ENCODE assay signal across 8 cellular contexts in genomic region chr1:145859491-145860159, GRCh38. TPM values are rescaled to one million over a fixed set of nuclear protein-coding genes. Genes with fewer than 3 reads are reported as not detected.
DNase-seq lines count a peak whose midpoint lies in the region; ATAC-seq and TF ChIP-seq lines count a peak whose summit lies in the region.

No MANE protein-coding gene starts in this region.

- no peaks in the 10 kb centered on the region for H4K20me1 ChIP-seq in OCI-LY7 (ENCODE audit: insufficient read depth, low read length)

- H3K9ac ChIP-seq in HUES64 (ENCODE audit: low read depth, low read length), result peak overlapping the region; percentile 88
- H3K9ac ChIP-seq in mucosa of rectum (ENCODE audit: low read depth in 1 of 2, low read length in 2 of 2), result peak overlapping the region; percentile 79 to 81

- peak overlapping the region; percentile 81 for H3K4me3 ChIP-seq in HUES64 (ENCODE audit: low read length)
- peak overlapping the region; percentile 84 for H3K4me3 ChIP-seq in OCI-LY7 (ENCODE audit: low read depth, low read length, poor library complexity, severe bottlenecking)
- peak overlapping the region; percentile 68 to 97 for H3K4me3 ChIP-seq in mucosa of rectum (ENCODE audit: low read length in 2 of 2)

- DNase-seq in D341Med (ENCODE audit: low spot score) (peak; percentile 87), OCI-LY7 (ENCODE audit: low spot score) (peak; percentile 81), activated T-cell treated with anti-CD3 and anti-CD28 coated beads for 48 hours (ENCODE audit: low read depth) (peak; percentile 75), erythroblast (lab: John Stamatoyannopoulos, UW) (peak; percentile 88)
- DNase-seq in stimulated activated CD8-positive, alpha-beta memory T cell treated with anti-CD3 and anti-CD28 coated beads, Interleukin-7, amount 100 ng/mL, for 1 hour (ENCODE audit: low read depth in 2 of 2), result peak; percentile 57 to 62

- no peaks in the 10 kb centered on the region for H3K27me3 ChIP-seq in HUES64 (ENCODE audit: insufficient read depth, low read length)
- no peaks in the 10 kb centered on the region for H3K27me3 ChIP-seq in mucosa of rectum (ENCODE audit: control insufficient read depth in 2 of 2, insufficient read depth in 2 of 2, low read length in 2 of 2)

- H2AFZ ChIP-seq in OCI-LY7 (ENCODE audit: low read length), result peak overlapping the region; percentile 98

- CTCF ChIA-PET in OCI-LY7 (lab: Charles Lee; ENCODE audit: unreplicated experiment), result interaction anchor here (0.6 to 3.4 kb wide), 4 partner anchors 10 to 98 kb away, joined by 3 to 44 read pairs (median 4); partner anchors contain the start of genes LIX1L and NUDT17

- intact Hi-C loops in OCI-LY7 (cut with micrococcal nuclease; ENCODE audit: unreplicated experiment), result loop anchor here (1.0 to 2.0 kb wide), 6 partner anchors 14 to 153 kb away; partner anchors contain the start of genes ITGA10, LIX1L, NUDT17 and POLR3C

- H3K27ac ChIP-seq in HUES64 (ENCODE audit: low read depth, low read length) (peak overlapping the region; percentile 56; the same call in 1 of the 2 replicates), OCI-LY7 (ENCODE audit: low read depth, low read length, poor library complexity, severe bottlenecking) (peak overlapping the region; percentile 68), mucosa of rectum (ENCODE audit: low read depth in 2 of 2, low read length in 2 of 2) (peak overlapping the region; percentile 86 to 91)

- H3K79me2 ChIP-seq in OCI-LY7 (ENCODE audit: insufficient read depth, low read depth, low read length), result no peaks in the 10 kb centered on the region

- H3K4me1 ChIP-seq in HUES64 (ENCODE audit: insufficient read depth, low read length), result peaks cover 4% of the 10 kb centered on the region; the same call in 1 of the 2 replicates
- H3K4me1 ChIP-seq in OCI-LY7 (ENCODE audit: insufficient read depth, low read length, poor library complexity, severe bottlenecking), result peaks cover 13% of the 10 kb centered on the region
- H3K4me1 ChIP-seq in mucosa of rectum (ENCODE audit: control insufficient read depth in 2 of 2, insufficient read depth in 2 of 2, low read length in 2 of 2), result peaks cover 4 to 8% of the 10 kb centered on the region in 2 donors

- peak; percentile 81 for TF ChIP-seq POLR2A in erythroblast (IDR thresholded peaks at IDR 0.05; ENCODE audit: low read length)

- POLR2A ChIA-PET in OCI-LY7 (lab: Charles Lee), result interaction anchor here (0.6 to 4.6 kb wide), 22 partner anchors 10 to 179 kb away, joined by 3 to 65 read pairs (median 4); partner anchors contain the start of genes ANKRD34A, ANKRD35, LIX1L and NUDT17

- no peaks in the 10 kb centered on the region; the same call in 1 of the 2 replicates for H3K9me3 ChIP-seq in HUES64 (ENCODE audit: insufficient read depth, low read depth, low read length)
- H3K9me3 ChIP-seq in OCI-LY7 (ENCODE audit: low read length), result no peaks in the 10 kb centered on the region
- no peaks in the 10 kb centered on the region for H3K9me3 ChIP-seq in mucosa of rectum (ENCODE audit: control insufficient read depth in 2 of 2, low read length in 2 of 2)

- peak overlapping the region; percentile 74 for H3K4me2 ChIP-seq in OCI-LY7 (ENCODE audit: low read length)

- WGBS in HUES64, result under 1% methylated on average over 43 of the region's 44 CpGs

- no peaks in the 10 kb centered on the region for H3K9me2 ChIP-seq in OCI-LY7 (ENCODE audit: insufficient read depth, low read length)

- TF ChIP-seq CTCF in OCI-LY7 (conservative IDR thresholded peaks at IDR 0.05; ENCODE audit: low read length), result no peak

- ATAC-seq in GM21423 (IDR thresholded peaks at IDR 0.05; ENCODE audit: unreplicated experiment), result peak; percentile 78

- H3K36me3 ChIP-seq in HUES64 (ENCODE audit: insufficient read depth, low read length) (peaks cover 26% of the 10 kb centered on the region), OCI-LY7 (ENCODE audit: insufficient read depth, low read length) (peaks cover 23% of the 10 kb centered on the region; the same call in 1 of the 2 replicates), mucosa of rectum (ENCODE audit: control insufficient read depth in 2 of 2, insufficient read depth in 2 of 2, low read length in 2 of 2) (peaks cover 15 to 16% of the 10 kb centered on the region in 2 donors)

- no TSS peak for BruUV-seq in OCI-LY7 (replicated peaks; lab: Mats Ljungman, UMichigan)

RNA-seq across cellular contexts. Expression of gene PIAS3, which starts 0.7 kb away (rescaled TPM):
- polyA plus RNA-seq in HUES64 (2013, experiment 1 of 2), result 27.8 TPM
- 35.1 TPM for polyA plus RNA-seq in HUES64 (2013, experiment 2 of 2)
- 7.8 and 9.4 TPM in 2 replicates for total RNA-seq in OCI-LY7 (2014; rRNA removed; shearing (Covaris generic))
- total RNA-seq in OCI-LY7 (2022), result 28.1 and 32.8 TPM in 2 replicates

RNA-seq across cellular contexts. Expression of gene NUDT17, which starts 14.2 kb away (rescaled TPM):
- polyA plus RNA-seq in HUES64 (2013, experiment 1 of 2), result 1.8 TPM
- polyA plus RNA-seq in HUES64 (2013, experiment 2 of 2), result 2.0 TPM
- total RNA-seq in OCI-LY7 (2014; rRNA removed; shearing (Covaris generic)), result 10.8 and 16.9 TPM in 2 replicates
- 39.3 and 39.4 TPM in 2 replicates for total RNA-seq in OCI-LY7 (2022)

RNA-seq across cellular contexts. Expression of gene ANKRD35, which starts 26.0 kb away (rescaled TPM):
- polyA plus RNA-seq in HUES64 (2013, experiment 1 of 2), result 1.2 TPM
- polyA plus RNA-seq in HUES64 (2013, experiment 2 of 2), result 1.5 TPM
- total RNA-seq in OCI-LY7 (2014; rRNA removed; shearing (Covaris generic)), result not detected in 2 replicates
- not detected in 2 replicates for total RNA-seq in OCI-LY7 (2022)

RNA-seq across cellular contexts. Expression of gene POLR3C, which starts 35.6 kb away (rescaled TPM):
- polyA plus RNA-seq in HUES64 (2013, experiment 1 of 2), result 29.5 TPM
- 30.6 TPM for polyA plus RNA-seq in HUES64 (2013, experiment 2 of 2)
- 48.9 and 57.1 TPM in 2 replicates for total RNA-seq in OCI-LY7 (2014; rRNA removed; shearing (Covaris generic))
- 78.8 and 80.0 TPM in 2 replicates for total RNA-seq in OCI-LY7 (2022)

RNA-seq across cellular contexts. Expression of gene RNF115, which starts 35.7 kb away (rescaled TPM):
- 8.4 TPM for polyA plus RNA-seq in HUES64 (2013, experiment 1 of 2)
- polyA plus RNA-seq in HUES64 (2013, experiment 2 of 2), result 7.4 TPM
- total RNA-seq in OCI-LY7 (2014; rRNA removed; shearing (Covaris generic)), result 14.7 and 14.8 TPM in 2 replicates
- 23.9 and 24.0 TPM in 2 replicates for total RNA-seq in OCI-LY7 (2022)

Comparison
In these comparisons a context has a peak if more than half of its experiments do, and no peak if none do; other contexts are left out.
1. Peak in every context shown above with its lines: DNase-seq, ATAC-seq, H3K4me3 ChIP-seq and H3K27ac ChIP-seq.